Comparison of ENCODE assay signal across 11 cellular contexts in the genomic region with DNA sequence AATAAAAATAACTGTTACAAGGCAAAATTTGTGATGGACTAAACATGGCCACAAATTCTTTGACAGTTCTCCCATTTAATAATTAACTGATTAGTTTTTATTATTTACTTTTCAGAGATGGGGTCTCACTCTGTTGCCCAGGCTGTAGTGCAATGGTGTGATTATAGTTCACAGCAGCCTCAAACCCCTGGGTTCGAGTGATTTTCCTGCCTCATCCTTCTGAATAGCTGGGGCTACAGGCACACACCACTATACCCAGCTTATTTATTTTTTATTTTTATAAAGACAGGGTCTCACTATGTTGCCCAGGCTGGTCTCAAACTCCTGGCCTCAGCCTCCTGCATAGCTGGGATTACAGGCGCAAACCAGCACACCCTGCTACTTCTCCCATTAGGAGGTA. TPM values are rescaled to one million over a fixed set of nuclear protein-coding genes. Genes with fewer than 3 reads are reported as not detected.
"Had no signal": no experiment of that assay in that cellular context is flagged by ENCODE, and none has a peak within 500 bp of the region (broad histone marks: within the 10 kb centered on the region; RNA-seq: fewer than 3 reads in every experiment).

No MANE protein-coding gene starts in this region.

- ATAC-seq: HCT116 had no signal

- DNase-seq: GM23248, GOT3, H7, IMR-90, KBM-7 had no signal

- H3K36me3 ChIP-seq: HAP-1 had no signal

- H3K4me2 ChIP-seq: KMS-11 had no signal

- H2AFZ ChIP-seq: GM23248 had no signal

- H3K4me3 ChIP-seq: GM23248, HAP-1 had no signal

- H3K9ac ChIP-seq: GM23248, KMS-11 had no signal

- H3K27ac ChIP-seq: GM23248, HL-60, KMS-11 had no signal

RNA-seq across cellular contexts. Expression of a gene that starts 40.4 kb away (rescaled TPM):
- total RNA-seq: GM23248, H4, H7, HT1080, IMR-90 had no signal
- polyA plus RNA-seq: GM23248, IMR-90 had no signal
